Comparison of ENCODE assay signal across 25 cellular contexts in the genomic region with DNA sequence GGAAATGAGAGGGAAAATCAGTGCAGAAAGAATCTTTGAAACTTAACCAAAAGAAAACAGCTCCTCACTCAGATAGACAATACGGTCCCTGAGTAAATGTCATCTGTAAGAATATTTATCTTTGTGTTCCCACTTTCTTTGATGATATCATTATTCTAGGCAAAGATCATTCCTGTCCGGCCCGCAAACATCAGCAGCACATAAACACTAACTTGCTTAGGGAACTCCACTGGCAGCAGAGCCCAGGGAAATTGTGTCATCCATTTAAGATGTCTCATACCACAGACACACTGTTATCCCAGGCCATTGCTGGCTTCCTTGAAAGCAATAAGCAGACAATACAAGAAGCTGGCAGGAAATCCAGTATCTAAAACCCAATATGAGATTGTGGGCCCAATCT. TPM values are rescaled to one million over a fixed set of nuclear protein-coding genes. Genes with fewer than 3 reads are reported as not detected.
DNase-seq lines count a peak whose midpoint lies in the region; ATAC-seq, FAIRE-seq and TF ChIP-seq lines count a peak whose summit lies in the region.
"Had no signal": no experiment of that assay in that cellular context is flagged by ENCODE, and none has a peak within 500 bp of the region (broad histone marks: within the 10 kb centered on the region; RNA-seq: fewer than 3 reads in every experiment).

No MANE protein-coding gene starts in this region.

- no peaks in the 10 kb centered on the region for H3K4me1 ChIP-seq in SJSA1 (replicated peaks)
- H3K4me1 ChIP-seq: vagina had no signal

- peak; percentile 68 for DNase-seq in GM04503 (ENCODE audit: low read depth)
- DNase-seq in SJSA1 (ENCODE audit: low read depth in 1 of 2, low spot score in 2 of 2), result peak; percentile 48 to 50
- DNase-seq in fibroblast of mammary gland (ENCODE audit: low read depth), result peak; percentile 40
- DNase-seq in RCC 7860 (ENCODE audit: low spot score), result no peak
- DNase-seq in GM19238 (ENCODE audit: insufficient read length, low spot score), result no peak
- DNase-seq in activated naive CD4-positive, alpha-beta T cell treated with Interleukin-2 at 50 U/mL for 16 hours, result no peak
- DNase-seq: activated CD4-positive, alpha-beta T cell treated with anti-CD3 and anti-CD28 coated beads for 36 hours; activated naive CD4-positive, alpha-beta T cell treated with anti-CD3 and anti-CD28 coated beads, Interleukin-2, amount 10 ng/mL, durations not matched to agents 7 days and 5 days; activated T-cell treated with anti-CD3 and anti-CD28 coated beads, Interleukin-2, amount 50 U/mL, for 72 hours; anterior cingulate cortex; COR-L47; DMS79 treated with DMSO at 0.1 percent for 48 hours; kidney glomerular epithelial cell; NCI-H2171; NCI-H69; stimulated activated CD4-positive, alpha-beta T cell treated with anti-CD3 and anti-CD28 coated beads, Interleukin-1b, Interleukin-23, amount 100 ng/mL, for 48 hours had no signal

- no peaks in the 10 kb centered on the region for H3K9me3 ChIP-seq in SJSA1 (replicated peaks)
- H3K9me3 ChIP-seq: vagina had no signal

- no peak for ATAC-seq in GM19395 (IDR thresholded peaks at IDR 0.05; ENCODE audit: unreplicated experiment)
- ATAC-seq: activated CD4-positive, alpha-beta T cell treated with anti-CD3 and anti-CD28 coated beads for 36 hours; activated T-cell treated with anti-CD3 and anti-CD28 coated beads, Interleukin-2, amount 50 U/mL, for 72 hours; Right ventricle myocardium inferior; stimulated activated effector memory CD8-positive, alpha-beta T cell treated with anti-CD3 and anti-CD28 coated beads, Interleukin-12 subunit alpha, Interleukin-12 subunit beta, amount 100 ng/mL, for 72 hours had no signal

- H3K27ac ChIP-seq in SJSA1, result no peak overlapping the region
- H3K27ac ChIP-seq: neural progenitor cell, vagina had no signal

- H3K36me3 ChIP-seq in SJSA1, result no peaks in the 10 kb centered on the region
- H3K36me3 ChIP-seq: neural progenitor cell, vagina had no signal

- no peaks in the 10 kb centered on the region for H3K27me3 ChIP-seq in SJSA1 (replicated peaks)
- H3K27me3 ChIP-seq: neural progenitor cell, vagina had no signal

- no peak for TF ChIP-seq CTCF in fibroblast of mammary gland (conservative IDR thresholded peaks at IDR 0.05; ENCODE audit: control insufficient read depth, insufficient read depth, low read depth, low read length)

- no peak overlapping the region for H3K4me3 ChIP-seq in SJSA1
- no peak overlapping the region for H3K4me3 ChIP-seq in fibroblast of mammary gland (ENCODE audit: control insufficient read depth, low read depth, low read length)
- H3K4me3 ChIP-seq: lung, neural progenitor cell, vagina had no signal

- no peak for FAIRE-seq in RCC 7860 (lab: Jason Lieb, UNC)
- FAIRE-seq: H54, TTC549 had no signal

RNA-seq across cellular contexts. Expression of gene CD96, which starts 20.1 kb away (rescaled TPM):
- total RNA-seq in SJSA1 (2014; rRNA removed; shearing (Covaris generic)), result 0.13 and 0.38 TPM in 2 replicates
- total RNA-seq: progenitor cell of endocrine pancreas had no signal

Comparison
In these comparisons a context has a peak if more than half of its experiments do, and no peak if none do; other contexts are left out.
1. DNase-seq: peak in GM04503 (single experiment), SJSA1 (2 of 2) and fibroblast of mammary gland (single experiment); none in RCC 7860 (single experiment), GM19238 (single experiment) and activated naive CD4-positive, alpha-beta T cell treated with Interleukin-2 at 50 U/mL for 16 hours (single experiment).